ENCODE assay signal across 19 cellular contexts in the genomic region with DNA sequence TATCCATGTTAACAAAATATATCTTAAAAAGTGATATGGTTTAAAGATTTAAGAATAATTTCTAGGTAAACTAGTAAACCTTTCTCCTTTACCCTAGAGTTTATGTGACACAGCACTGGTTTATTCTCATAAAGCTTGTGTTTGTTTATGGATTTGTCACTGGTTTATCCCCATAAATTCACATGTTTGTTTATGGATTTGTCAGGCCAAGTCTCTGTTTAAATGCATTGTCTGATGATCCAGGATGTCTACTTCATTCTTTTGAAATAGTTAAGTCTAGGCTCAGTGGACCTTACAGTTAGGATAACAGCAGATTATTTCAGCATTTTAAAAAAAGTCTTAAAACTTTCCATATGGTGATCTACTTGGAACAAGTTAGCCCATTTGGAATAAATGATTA.
"Had no signal": no experiment of that assay in that cellular context is flagged by ENCODE, and none has a peak within 500 bp of the region (broad histone marks: within the 10 kb centered on the region; RNA-seq: fewer than 3 reads in every experiment).

No MANE protein-coding gene starts in this region.

- DNase-seq: Kasumi-1, NCI-H1092, NCI-H1105 treated with DMSO at 0.1 percent for 48 hours, NCI-H1417 treated with DMSO at 0.1 percent for 48 hours, NCI-H146, NCI-H1930, NCI-H2081, NCI-H2107, NCI-H2227 treated with DMSO at 0.1 percent for 48 hours, NCI-H526 treated with DMSO at 0.1 percent for 48 hours, NCI-H748 treated with DMSO at 0.1 percent for 48 hours, Peyer's patch, SHP77 treated with DMSO at 0.1 percent for 48 hours had no signal

- H3K4me2 ChIP-seq: KMS-11 had no signal

- ATAC-seq: HepG2, K562, Right ventricle myocardium inferior had no signal

- H3K4me3 ChIP-seq: K562, MG63, Peyer's patch, SJCRH30 had no signal

- H3K9ac ChIP-seq: KMS-11 had no signal

- H3K36me3 ChIP-seq: MG63, Peyer's patch, SJCRH30 had no signal

- H3K4me1 ChIP-seq: Peyer's patch, SJCRH30 had no signal

- H3K9me3 ChIP-seq: MG63, Peyer's patch, SJCRH30 had no signal

- H3K27me3 ChIP-seq: MG63, Peyer's patch, SJCRH30 had no signal

- H3K27ac ChIP-seq: KMS-11, Peyer's patch, SJCRH30 had no signal
